ENCODE assay signal across 19 cellular contexts in genomic region chr1:3231826-3232225, GRCh38.
DNase-seq lines count a peak whose midpoint lies in the region; ATAC-seq and TF ChIP-seq lines count a peak whose summit lies in the region.
"Had no signal": no experiment of that assay in that cellular context is flagged by ENCODE, and none has a peak within 500 bp of the region (broad histone marks: within the 10 kb centered on the region; RNA-seq: fewer than 3 reads in every experiment).

No MANE protein-coding gene starts in this region.

- DNase-seq in Right ventricle myocardium inferior (ENCODE audit: missing footprints) = peak; percentile 30
- DNase-seq in heart right ventricle = no peak
- DNase-seq in left kidney (ENCODE audit: low read depth, low spot score) = peak; percentile 44
- DNase-seq in neuronal stem cell (ENCODE audit: low spot score) = no peak
- no peak for DNase-seq in Kasumi-1 (lab: John Stamatoyannopoulos, UW)
- no peak for DNase-seq in activated CD4-positive, alpha-beta memory T cell treated with anti-CD3 and anti-CD28 coated beads for 36 hours
- DNase-seq in DMS 273 treated with DMSO at 0.1 percent for 48 hours (lab: John Stamatoyannopoulos, UW) = no peak
- DNase-seq: Caco-2; CD4-positive, CD25-positive, alpha-beta regulatory T cell; DMS79; EL; GF-D8; GOT3; HCEC 1CT had no signal

- no peak overlapping the region for H3K9ac ChIP-seq in neuronal stem cell (ENCODE audit: low read depth, low read length, poor library complexity)
- H3K9ac ChIP-seq: BLaER1 had no signal

- no peak overlapping the region for H2BK15ac ChIP-seq in neuronal stem cell (ENCODE audit: low read length)

- H3K14ac ChIP-seq in neuronal stem cell (ENCODE audit: low read length) = no peak overlapping the region

- H3K4me1 ChIP-seq in heart right ventricle (peaks cover 0 to 6% (median 0%) of the 10 kb centered on the region in 9 donors), neuronal stem cell (ENCODE audit: control insufficient read depth in 2 of 2, insufficient read depth in 1 of 2, low read depth in 1 of 2, low read length in 2 of 2) (peaks cover 0 to 29% of the 10 kb centered on the region in 2 donors)
- H3K4me1 ChIP-seq: Caco-2 had no signal

- no peak overlapping the region for H2BK5ac ChIP-seq in neuronal stem cell (ENCODE audit: low read length)

- peaks cover 3% of the 10 kb centered on the region for H3K79me1 ChIP-seq in neuronal stem cell (ENCODE audit: low read depth, low read length)

- ATAC-seq in Right ventricle myocardium inferior (no peak), heart right ventricle (no peak)
- ATAC-seq: CD8-positive, alpha-beta T cell had no signal

- no peak overlapping the region for H4K8ac ChIP-seq in neuronal stem cell (ENCODE audit: low read depth, low read length)

- CTCF ChIA-PET in activated CD4-positive, alpha-beta memory T cell treated with anti-CD3 and anti-CD28 coated beads for 36 hours (lab: Charles Lee) = no interaction called here

- no peak overlapping the region for H3K4ac ChIP-seq in neuronal stem cell (ENCODE audit: low read length)

- intact Hi-C loops in Right ventricle myocardium inferior (cut with DNase I) (no loop called here), heart right ventricle (cut with DNase I) (no loop called here)
- intact Hi-C loops in activated CD4-positive, alpha-beta memory T cell treated with anti-CD3 and anti-CD28 coated beads for 36 hours (cut with micrococcal nuclease) = no loop called here

- no peaks in the 10 kb centered on the region for H3K36me3 ChIP-seq in heart right ventricle
- no peaks in the 10 kb centered on the region for H3K36me3 ChIP-seq in neuronal stem cell (replicated peaks in 1 of 2; ENCODE audit: control insufficient read depth in 2 of 2, insufficient read depth in 2 of 2, low read length in 2 of 2)
- H3K36me3 ChIP-seq: BLaER1 had no signal

- no peak overlapping the region for H3K4me3 Mint-ChIP-seq in activated CD4-positive, alpha-beta memory T cell treated with anti-CD3 and anti-CD28 coated beads for 36 hours
- H3K4me3 Mint-ChIP-seq: B cell; CD4-positive, CD25-positive, alpha-beta regulatory T cell; CD8-positive, alpha-beta T cell had no signal

- H2AK5ac ChIP-seq in neuronal stem cell (ENCODE audit: low read depth, low read length) = peak overlapping the region; percentile 61

- H3K27ac ChIP-seq in heart right ventricle (no peak overlapping the region), neuronal stem cell (replicated peaks; ENCODE audit: low read length) (no peak overlapping the region)
- H3K27ac ChIP-seq: 22Rv1, BLaER1, C4-2B had no signal

- H3K23ac ChIP-seq in neuronal stem cell (ENCODE audit: low read depth, low read length, poor library complexity) = no peak overlapping the region

- H4K91ac ChIP-seq in neuronal stem cell (ENCODE audit: low read depth, low read length, poor library complexity) = no peak overlapping the region

- H2BK120ac ChIP-seq in neuronal stem cell (ENCODE audit: low read depth, low read length) = no peak overlapping the region

- H2BK12ac ChIP-seq in neuronal stem cell (ENCODE audit: low read length) = no peak overlapping the region

- no peak overlapping the region for H2AFZ ChIP-seq in neuronal stem cell (ENCODE audit: low read length)

- H3K4me2 ChIP-seq in neuronal stem cell (ENCODE audit: insufficient read depth, low read length, poor library complexity, severe bottlenecking) = no peak overlapping the region
- H3K4me2 ChIP-seq: BLaER1 had no signal

- no peaks in the 10 kb centered on the region for H3K4me1 Mint-ChIP-seq in activated CD4-positive, alpha-beta memory T cell treated with anti-CD3 and anti-CD28 coated beads for 36 hours (ENCODE audit: low read depth)
- H3K4me1 Mint-ChIP-seq: B cell; CD4-positive, CD25-positive, alpha-beta regulatory T cell had no signal

- H3K27me3 Mint-ChIP-seq in activated CD4-positive, alpha-beta memory T cell treated with anti-CD3 and anti-CD28 coated beads for 36 hours = peaks cover 3% of the 10 kb centered on the region
- H3K27me3 Mint-ChIP-seq: B cell; CD4-positive, CD25-positive, alpha-beta regulatory T cell had no signal

- H3K9me3 Mint-ChIP-seq in activated CD4-positive, alpha-beta memory T cell treated with anti-CD3 and anti-CD28 coated beads for 36 hours = no peaks in the 10 kb centered on the region
- H3K9me3 Mint-ChIP-seq: CD4-positive, CD25-positive, alpha-beta regulatory T cell; CD8-positive, alpha-beta T cell had no signal

- no peaks in the 10 kb centered on the region for H3K36me3 Mint-ChIP-seq in activated CD4-positive, alpha-beta memory T cell treated with anti-CD3 and anti-CD28 coated beads for 36 hours
- H3K36me3 Mint-ChIP-seq: CD4-positive, CD25-positive, alpha-beta regulatory T cell; CD8-positive, alpha-beta T cell had no signal

- POLR2A ChIA-PET in activated CD4-positive, alpha-beta memory T cell treated with anti-CD3 and anti-CD28 coated beads for 36 hours (lab: Charles Lee) = no interaction called here

- WGBS in heart right ventricle, 2 donors = 61 to 63% methylated on average over 16 of the region's 16 CpGs
- no CpG with 5 or more reads among the region's 16 CpGs for WGBS in neuronal stem cell (ENCODE audit: extremely low coverage in 2 of 2, insufficient read length in 2 of 2, insufficient replicate concordance in 1 of 2), 2 donors

- H3K27me3 ChIP-seq in heart right ventricle (peaks cover 0 to 10% (median 0%) of the 10 kb centered on the region in 7 donors), neuronal stem cell (ENCODE audit: control insufficient read depth in 3 of 3, insufficient read depth in 3 of 3, low read depth in 1 of 3, low read length in 3 of 3) (peaks cover 0 to 88% (median 0%) of the 10 kb centered on the region in 3 experiments)

- TF ChIP-seq CTCF in heart right ventricle (IDR thresholded peaks at IDR 0.05) = no peak

- no peaks in the 10 kb centered on the region for H3K9me3 ChIP-seq in heart right ventricle
- H3K9me3 ChIP-seq in neuronal stem cell (replicated peaks in 1 of 2; ENCODE audit: control insufficient read depth in 2 of 2, insufficient read depth in 1 of 2, low read depth in 1 of 2, low read length in 2 of 2) = no peaks in the 10 kb centered on the region
- H3K9me3 ChIP-seq: BLaER1, Caco-2 had no signal

- no peak overlapping the region for H3K27ac Mint-ChIP-seq in activated CD4-positive, alpha-beta memory T cell treated with anti-CD3 and anti-CD28 coated beads for 36 hours
- H3K27ac Mint-ChIP-seq: B cell; CD4-positive, CD25-positive, alpha-beta regulatory T cell; CD8-positive, alpha-beta T cell had no signal

- peak overlapping the region; percentile 48 for H3K18ac ChIP-seq in neuronal stem cell (ENCODE audit: low read length)

- H3K4me3 ChIP-seq in heart right ventricle (no peak overlapping the region), neuronal stem cell (ENCODE audit: low read length in 2 of 2) (no peak overlapping the region)
- H3K4me3 ChIP-seq: BLaER1 had no signal

Comparison
In these comparisons a context has a peak if more than half of its experiments do, and no peak if none do; other contexts are left out.
1. DNase-seq: peak in Right ventricle myocardium inferior (single experiment) and left kidney (single experiment); none in heart right ventricle (0 of 2), neuronal stem cell (single experiment), Kasumi-1 (0 of 2), activated CD4-positive, alpha-beta memory T cell treated with anti-CD3 and anti-CD28 coated beads for 36 hours (single experiment) and DMS 273 treated with DMSO at 0.1 percent for 48 hours (single experiment).